ENCODE assay signal across 12 cellular contexts in the genomic region with DNA sequence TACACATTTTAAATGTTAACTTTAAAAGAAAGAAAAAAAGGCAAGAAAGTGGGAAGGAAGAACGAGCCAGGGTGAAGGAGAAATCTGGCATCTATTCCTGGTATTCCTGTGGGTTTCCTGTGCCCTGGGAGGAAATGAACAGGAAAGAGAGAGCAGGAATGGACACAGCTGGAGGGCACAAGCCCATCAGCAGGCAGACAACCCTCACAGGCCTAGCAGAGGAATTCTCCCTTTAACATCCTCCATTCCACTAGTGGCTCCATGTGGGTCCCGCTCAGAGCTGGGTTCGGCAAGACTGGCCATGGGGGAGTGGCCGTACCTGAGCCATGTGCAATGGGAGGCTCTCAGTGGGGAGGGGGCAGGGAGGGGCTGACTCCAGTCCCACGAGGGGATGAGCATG. TPM values are rescaled to one million over a fixed set of nuclear protein-coding genes. Genes with fewer than 3 reads are reported as not detected.
DNase-seq lines count a peak whose midpoint lies in the region; ATAC-seq and TF ChIP-seq lines count a peak whose summit lies in the region.
"Had no signal": no experiment of that assay in that cellular context is flagged by ENCODE, and none has a peak within 500 bp of the region (broad histone marks: within the 10 kb centered on the region; RNA-seq: fewer than 3 reads in every experiment).

No MANE protein-coding gene starts in this region.

- H3K4me1 ChIP-seq in liver (ENCODE audit: control insufficient read depth in 4 of 4, insufficient read depth in 4 of 4, low read length in 3 of 4), result peaks cover 15 to 52% (median 32%) of the 10 kb centered on the region in 4 donors
- H3K4me1 ChIP-seq in stomach, result peaks cover 61 to 91% (median 75%) of the 10 kb centered on the region in 4 donors

- H3K27ac Mint-ChIP-seq in T-helper 2 cell treated with Interferon-gamma antibody and Interleukin-4, amounts not matched to agents 5 μg/mL and 100 μg/mL, for 36 hours, result peak overlapping the region; percentile 56
- H3K27ac Mint-ChIP-seq in activated T-helper 17 cell treated with anti-CD3 and anti-CD28 coated beads, Interleukin-2, amount 50 U/mL, for 72 hours, result peak overlapping the region; percentile 91
- H3K27ac Mint-ChIP-seq: stimulated activated naive B cell treated with anti-CD40 and anti-IgM and Interleukin-4, amounts not matched to agents 10 μg/mL and 1 μg/mL and 100 μg/mL, for 72 hours had no signal

- WGBS in liver, result 81% methylated on average over 5 of the region's 5 CpGs
- 83 to 90% (median 86%) methylated on average over 5 of the region's 5 CpGs for WGBS in stomach, 5 donors

- intact Hi-C loops in stomach (cut with DNase I; ENCODE audit: low total_unique reads), result no loop called here

- peaks cover 18% of the 10 kb centered on the region for H3K36me3 Mint-ChIP-seq in T-helper 2 cell treated with Interferon-gamma antibody and Interleukin-4, amounts not matched to agents 5 μg/mL and 100 μg/mL, for 36 hours (ENCODE audit: low read depth)
- H3K36me3 Mint-ChIP-seq in activated T-helper 17 cell treated with anti-CD3 and anti-CD28 coated beads, Interleukin-2, amount 50 U/mL, for 72 hours (ENCODE audit: low read depth), result peaks cover 8% of the 10 kb centered on the region
- H3K36me3 Mint-ChIP-seq: stimulated activated naive B cell treated with anti-CD40 and anti-IgM and Interleukin-4, amounts not matched to agents 10 μg/mL and 1 μg/mL and 100 μg/mL, for 72 hours had no signal

- TF ChIP-seq EP300 in stomach (IDR thresholded peaks at IDR 0.05), result no peak

- H3K4me3 ChIP-seq in liver (ENCODE audit: low read depth in 1 of 3, low read length in 3 of 3) (no peak overlapping the region), stomach (no peak overlapping the region)

- H3K27me3 Mint-ChIP-seq in T-helper 2 cell treated with Interferon-gamma antibody and Interleukin-4, amounts not matched to agents 5 μg/mL and 100 μg/mL, for 36 hours (ENCODE audit: low read depth), result no peaks in the 10 kb centered on the region
- H3K27me3 Mint-ChIP-seq in activated T-helper 17 cell treated with anti-CD3 and anti-CD28 coated beads, Interleukin-2, amount 50 U/mL, for 72 hours, result no peaks in the 10 kb centered on the region
- H3K27me3 Mint-ChIP-seq: stimulated activated naive B cell treated with anti-CD40 and anti-IgM and Interleukin-4, amounts not matched to agents 10 μg/mL and 1 μg/mL and 100 μg/mL, for 72 hours had no signal

- H3K4me3 Mint-ChIP-seq in T-helper 2 cell treated with Interferon-gamma antibody and Interleukin-4, amounts not matched to agents 5 μg/mL and 100 μg/mL, for 36 hours, result no peak overlapping the region
- peak overlapping the region; percentile 76 for H3K4me3 Mint-ChIP-seq in activated T-helper 17 cell treated with anti-CD3 and anti-CD28 coated beads, Interleukin-2, amount 50 U/mL, for 72 hours
- H3K4me3 Mint-ChIP-seq: stimulated activated naive B cell treated with anti-CD40 and anti-IgM and Interleukin-4, amounts not matched to agents 10 μg/mL and 1 μg/mL and 100 μg/mL, for 72 hours had no signal

- no peak for ATAC-seq in activated T-helper 17 cell treated with anti-CD3 and anti-CD28 coated beads, Interleukin-2, amount 50 U/mL, for 72 hours (replicated peaks)
- ATAC-seq in GM21526 (IDR thresholded peaks at IDR 0.05; ENCODE audit: low FRiP score, unreplicated experiment), result no peak
- ATAC-seq: stimulated activated naive B cell treated with anti-CD40 and anti-IgM and Interleukin-4, amounts not matched to agents 10 μg/mL and 1 μg/mL and 100 μg/mL, for 72 hours had no signal

- no peak for TF ChIP-seq RAD21 in liver (IDR thresholded peaks at IDR 0.05)

- H3K36me3 ChIP-seq in liver (ENCODE audit: control insufficient read depth in 4 of 4, insufficient read depth in 3 of 4, low read depth in 1 of 4, low read length in 3 of 4) (no peaks in the 10 kb centered on the region), stomach (peaks cover 0 to 49% (median 19%) of the 10 kb centered on the region in 4 donors)

- H3K27me3 ChIP-seq in liver (ENCODE audit: control insufficient read depth in 4 of 4, insufficient read depth in 4 of 4, low read length in 3 of 4) (no peaks in the 10 kb centered on the region), stomach (no peaks in the 10 kb centered on the region)

- no peaks in the 10 kb centered on the region for H3K9me3 Mint-ChIP-seq in T-helper 2 cell treated with Interferon-gamma antibody and Interleukin-4, amounts not matched to agents 5 μg/mL and 100 μg/mL, for 36 hours
- H3K9me3 Mint-ChIP-seq in activated T-helper 17 cell treated with anti-CD3 and anti-CD28 coated beads, Interleukin-2, amount 50 U/mL, for 72 hours, result no peaks in the 10 kb centered on the region
- H3K9me3 Mint-ChIP-seq: stimulated activated naive B cell treated with anti-CD40 and anti-IgM and Interleukin-4, amounts not matched to agents 10 μg/mL and 1 μg/mL and 100 μg/mL, for 72 hours had no signal

- H3K4me1 Mint-ChIP-seq in T-helper 2 cell treated with Interferon-gamma antibody and Interleukin-4, amounts not matched to agents 5 μg/mL and 100 μg/mL, for 36 hours (ENCODE audit: low read depth), result peaks cover 82% of the 10 kb centered on the region
- H3K4me1 Mint-ChIP-seq in activated T-helper 17 cell treated with anti-CD3 and anti-CD28 coated beads, Interleukin-2, amount 50 U/mL, for 72 hours, result peaks cover 64% of the 10 kb centered on the region

- H3K27ac ChIP-seq in liver (ENCODE audit: low read depth in 1 of 2, low read length in 2 of 2) (peak overlapping the region; percentile 40 to 79), stomach (peak overlapping the region; percentile 20 to 99 (median 97))

- DNase-seq in T-helper 2 cell treated with Interferon-gamma antibody and Interleukin-4, amounts not matched to agents 5 μg/mL and 100 μg/mL, for 36 hours (ENCODE audit: low spot score), result no peak
- DNase-seq in T-helper 2 cell, result no peak
- no peak for DNase-seq in stomach
- no peak for DNase-seq in NCI-H774 (lab: John Stamatoyannopoulos, UW)
- DNase-seq in NOMO-1 treated with dmso at 0.1 percent for 144 hours (lab: John Stamatoyannopoulos, UW; ENCODE audit: unreplicated experiment), result no peak
- DNase-seq: 8988T; NCI-H2081; stimulated activated CD4-positive, alpha-beta T cell treated with anti-CD3 and anti-CD28 coated beads, Interleukin-1b, Interleukin-23, amount 100 ng/mL, for 48 hours; stimulated activated naive B cell treated with anti-CD40 and anti-IgM and Interleukin-4, amounts not matched to agents 10 μg/mL and 1 μg/mL and 100 μg/mL, for 72 hours had no signal

- TF ChIP-seq CTCF in liver (IDR thresholded peaks at IDR 0.05; ENCODE audit: low read depth, low read length, missing input control) (no peak), stomach (IDR thresholded peaks at IDR 0.05) (no peak)

- no peak overlapping the region for H3K9ac ChIP-seq in liver (ENCODE audit: low read depth in 1 of 2, low read length in 2 of 2)

- H3K9me3 ChIP-seq in liver (ENCODE audit: control insufficient read depth in 4 of 4, low read length in 3 of 4) (no peaks in the 10 kb centered on the region), stomach (no peaks in the 10 kb centered on the region)

- no peak for TF ChIP-seq POLR2A in stomach (IDR thresholded peaks at IDR 0.05)

TF ChIP-seq in liver, 16 proteins besides CTCF, POLR2A, EP300 and RAD21 (continues in another document):
- TF ChIP-seq, protein P1, sequence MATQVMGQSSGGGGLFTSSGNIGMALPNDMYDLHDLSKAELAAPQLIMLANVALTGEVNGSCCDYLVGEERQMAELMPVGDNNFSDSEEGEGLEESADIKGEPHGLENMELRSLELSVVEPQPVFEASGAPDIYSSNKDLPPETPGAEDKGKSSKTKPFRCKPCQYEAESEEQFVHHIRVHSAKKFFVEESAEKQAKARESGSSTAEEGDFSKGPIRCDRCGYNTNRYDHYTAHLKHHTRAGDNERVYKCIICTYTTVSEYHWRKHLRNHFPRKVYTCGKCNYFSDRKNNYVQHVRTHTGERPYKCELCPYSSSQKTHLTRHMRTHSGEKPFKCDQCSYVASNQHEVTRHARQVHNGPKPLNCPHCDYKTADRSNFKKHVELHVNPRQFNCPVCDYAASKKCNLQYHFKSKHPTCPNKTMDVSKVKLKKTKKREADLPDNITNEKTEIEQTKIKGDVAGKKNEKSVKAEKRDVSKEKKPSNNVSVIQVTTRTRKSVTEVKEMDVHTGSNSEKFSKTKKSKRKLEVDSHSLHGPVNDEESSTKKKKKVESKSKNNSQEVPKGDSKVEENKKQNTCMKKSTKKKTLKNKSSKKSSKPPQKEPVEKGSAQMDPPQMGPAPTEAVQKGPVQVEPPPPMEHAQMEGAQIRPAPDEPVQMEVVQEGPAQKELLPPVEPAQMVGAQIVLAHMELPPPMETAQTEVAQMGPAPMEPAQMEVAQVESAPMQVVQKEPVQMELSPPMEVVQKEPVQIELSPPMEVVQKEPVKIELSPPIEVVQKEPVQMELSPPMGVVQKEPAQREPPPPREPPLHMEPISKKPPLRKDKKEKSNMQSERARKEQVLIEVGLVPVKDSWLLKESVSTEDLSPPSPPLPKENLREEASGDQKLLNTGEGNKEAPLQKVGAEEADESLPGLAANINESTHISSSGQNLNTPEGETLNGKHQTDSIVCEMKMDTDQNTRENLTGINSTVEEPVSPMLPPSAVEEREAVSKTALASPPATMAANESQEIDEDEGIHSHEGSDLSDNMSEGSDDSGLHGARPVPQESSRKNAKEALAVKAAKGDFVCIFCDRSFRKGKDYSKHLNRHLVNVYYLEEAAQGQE (IDR thresholded peaks at IDR 0.05), result no peak
- TF ChIP-seq HNF4G (IDR thresholded peaks at IDR 0.05), result no peak
- TF ChIP-seq YY1 (IDR thresholded peaks at IDR 0.05), result no peak

RNA-seq across cellular contexts. Expression of a gene that starts 30.4 kb away (rescaled TPM):
- 1 to 10 TPM; 5.7 to 6.6 TPM for total RNA-seq in activated T-helper 17 cell treated with anti-CD3 and anti-CD28 coated beads, Interleukin-2, amount 50 U/mL, for 72 hours
- total RNA-seq in liver (10 to 100 TPM; 10.5 to 31.9 TPM), stomach (10 to 100 TPM; 10.7 to 25.0 (median 22.0) TPM)
- polyA plus RNA-seq in liver (10 to 100 TPM; 19.5 to 22.5 TPM), stomach (10 to 100 TPM in 2 of 3 donors, 1 to 10 TPM in 1; 9.8 to 15.4 (median 14.4) TPM)

RNA-seq across cellular contexts. Expression of a gene that starts 32.9 kb away (rescaled TPM):
- 100 to 1,000 TPM; 117 to 155 TPM for total RNA-seq in activated T-helper 17 cell treated with anti-CD3 and anti-CD28 coated beads, Interleukin-2, amount 50 U/mL, for 72 hours
- total RNA-seq in liver (10 to 100 TPM in 1 of 2 donors, 1 to 10 TPM in 1; 9.5 to 36.1 TPM), stomach (10 to 100 TPM in 3 of 5 donors, 1 to 10 TPM in 1, not detected in 1; 4.1 to 35.7 (median 18.4) TPM)
- polyA plus RNA-seq in liver (10 to 100 TPM; 19.3 to 23.6 TPM), stomach (10 to 100 TPM; 21.8 to 35.1 (median 30.5) TPM)

RNA-seq across cellular contexts. Expression of a gene that starts 46.8 kb away (rescaled TPM):
- total RNA-seq in activated T-helper 17 cell treated with anti-CD3 and anti-CD28 coated beads, Interleukin-2, amount 50 U/mL, for 72 hours, result 10 to 100 TPM; 15.8 to 15.9 TPM
- under 1 TPM; 0.33 to 0.84 TPM for total RNA-seq in liver
- under 1 TPM; 0.32 to 0.64 TPM for polyA plus RNA-seq in liver
- total RNA-seq in stomach, result not detected
- polyA plus RNA-seq in stomach, result under 1 TPM in 1 of 3 donors, not detected in 2; 0.28 TPM

RNA-seq across cellular contexts. Expression of a gene that starts 59.8 kb away (rescaled TPM):
- 1 to 10 TPM in 1 of 2 donors, under 1 TPM in 1; 0.78 to 1.3 TPM for total RNA-seq in activated T-helper 17 cell treated with anti-CD3 and anti-CD28 coated beads, Interleukin-2, amount 50 U/mL, for 72 hours
- total RNA-seq in liver (1 to 10 TPM in 1 of 2 donors, under 1 TPM in 1; 0.50 to 1.1 TPM), stomach (not detected)
- polyA plus RNA-seq in liver (under 1 TPM; 0.57 to 0.67 TPM), stomach (under 1 TPM in 2 of 3 donors, not detected in 1; 0.48 to 0.50 TPM)

Comparison
In these comparisons a context has a peak if more than half of its experiments do, and no peak if none do; other contexts are left out.
1. RNA of a gene that starts 46.8 kb away (total RNA-seq): 15.8 to 15.9 TPM in activated T-helper 17 cell treated with anti-CD3 and anti-CD28 coated beads, Interleukin-2, amount 50 U/mL, for 72 hours; 0.33 to 0.84 TPM in liver and not detected in stomach; every median in the first group is over 4 times any median in the second.